Comparison of ENCODE assay signal across 13 cellular contexts in the genomic region with DNA sequence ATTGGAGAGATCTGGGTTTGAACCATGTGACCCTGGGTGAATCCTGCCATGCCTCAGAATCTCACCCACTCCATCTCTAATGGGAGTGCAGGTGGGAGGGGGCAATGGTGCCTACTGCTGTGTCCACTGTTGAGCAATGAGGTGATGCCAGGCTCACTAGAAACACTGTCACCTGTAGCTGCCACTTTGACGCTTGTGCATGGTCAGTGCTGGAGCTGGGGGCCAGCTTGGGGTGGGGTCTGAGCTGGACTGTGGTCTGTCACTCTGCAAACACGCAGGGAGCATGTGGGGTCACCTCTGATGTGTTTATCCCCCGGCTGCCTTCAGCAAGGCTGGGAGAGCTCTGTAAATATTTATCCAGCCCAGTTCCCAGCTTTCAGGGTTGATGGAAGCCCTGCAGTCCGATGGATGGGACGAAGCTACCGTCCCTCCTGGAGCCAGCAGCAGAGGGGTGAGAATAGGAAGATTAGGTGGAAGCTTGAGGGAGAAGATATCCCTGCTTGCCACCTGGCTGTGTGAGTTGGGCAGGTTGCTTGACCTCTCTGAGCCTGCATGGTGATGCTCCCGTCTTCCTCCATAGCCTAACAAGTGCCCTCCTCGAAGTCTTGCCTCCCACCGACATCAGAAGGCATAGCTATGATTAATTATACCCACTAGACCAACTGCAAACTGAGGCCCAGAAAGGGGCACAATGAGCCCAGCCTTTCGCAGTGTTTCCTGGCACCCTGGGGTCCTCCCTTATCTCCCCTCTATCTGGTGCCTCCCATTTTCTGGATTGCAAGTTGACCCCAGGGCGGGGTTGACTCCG. TPM values are rescaled to one million over a fixed set of nuclear protein-coding genes. Genes with fewer than 3 reads are reported as not detected.
A peak's percentile ranks its signal among the peaks of the same experiment; 100 is the strongest.
DNase-seq lines count a peak whose midpoint lies in the region; ATAC-seq and TF ChIP-seq lines count a peak whose summit lies in the region.
"Had no signal": no experiment of that assay in that cellular context is flagged by ENCODE, and none has a peak within 500 bp of the region (broad histone marks: within the 10 kb centered on the region; RNA-seq: fewer than 3 reads in every experiment).

No MANE protein-coding gene starts in this region.

- H4K91ac ChIP-seq in IMR-90 (ENCODE audit: insufficient read depth, low read depth, low read length), result no peak overlapping the region

- intact Hi-C loops in IMR-90 (cut with micrococcal nuclease), result loop anchor here (5.0 to 10.0 kb wide), 2 partner anchors 73 to 180 kb away; no protein-coding TSS in a partner anchor

- H3F3A ChIP-seq in smooth muscle cell (ENCODE audit: low read depth), result no peaks in the 10 kb centered on the region

- no peaks in the 10 kb centered on the region for H3K79me2 ChIP-seq in smooth muscle cell (ENCODE audit: low read depth)

- H4K5ac ChIP-seq in IMR-90 (ENCODE audit: low read depth, low read length), result no peak overlapping the region

- peak overlapping the region; percentile 16 for H2AFZ ChIP-seq in IMR-90 (replicated peaks; ENCODE audit: low read length, poor library complexity)
- no peak overlapping the region for H2AFZ ChIP-seq in smooth muscle cell (ENCODE audit: low read depth)

- H3K56ac ChIP-seq in IMR-90 (ENCODE audit: extremely low read depth, insufficient read depth, low read length), result no peak overlapping the region

- no peaks in the 10 kb centered on the region for H3K27me3 ChIP-seq in IMR-90 (ENCODE audit: control insufficient read depth, insufficient read depth, low read length)
- no peaks in the 10 kb centered on the region for H3K27me3 ChIP-seq in smooth muscle cell (ENCODE audit: low read depth)
- no peaks in the 10 kb centered on the region for H3K27me3 ChIP-seq in CD8-positive, alpha-beta memory T cell (ENCODE audit: insufficient read depth, low read length, poor library complexity, severe bottlenecking)

- H3K9me3 ChIP-seq in IMR-90 (ENCODE audit: control insufficient read depth, insufficient read depth, low read length), result no peaks in the 10 kb centered on the region
- H3K9me3 ChIP-seq in smooth muscle cell (replicated peaks; ENCODE audit: low read depth), result no peaks in the 10 kb centered on the region
- H3K9me3 ChIP-seq in CD8-positive, alpha-beta memory T cell (ENCODE audit: low read length), result no peaks in the 10 kb centered on the region

- TF ChIP-seq CTCF in IMR-90 (conservative IDR thresholded peaks at IDR 0.05; ENCODE audit: low read depth, low read length) (no peak), foreskin fibroblast (IDR thresholded peaks at IDR 0.05; ENCODE audit: low read depth, low read length) (no peak), smooth muscle cell (IDR thresholded peaks at IDR 0.05; ENCODE audit: borderline replicate concordance, insufficient read depth, poor library complexity, severe bottlenecking) (no peak)

- no peak for TF ChIP-seq RAD21 in IMR-90 (IDR thresholded peaks at IDR 0.05; ENCODE audit: low read length)

- H3K27ac Mint-ChIP-seq in CD8-positive, alpha-beta memory T cell, result peak overlapping the region in 1 of 8 donors; percentile 42
- H3K27ac Mint-ChIP-seq: activated T-helper 2 cell treated with anti-CD3 and anti-CD28 coated beads, Interferon-gamma antibody, Interleukin-2, Interleukin-4, amounts not matched to agents 10 μg/mL and 5 μg/mL and 100 μg/mL, durations not matched to agents 14 hours and 24 hours and 36 hours had no signal

- peak overlapping the region; percentile 29; the same call in 1 of the 2 replicates for H2AK5ac ChIP-seq in IMR-90 (ENCODE audit: low read depth, low read length)

- H3K9ac ChIP-seq in IMR-90 (ENCODE audit: low read depth, low read length), result no peak overlapping the region
- H3K9ac ChIP-seq in smooth muscle cell (ENCODE audit: low read depth), result no peak overlapping the region

- H3K18ac ChIP-seq in IMR-90 (ENCODE audit: low read depth, low read length), result no peak overlapping the region

- no peak overlapping the region; a peak in 1 of 4 replicates for H4K8ac ChIP-seq in IMR-90 (ENCODE audit: low read depth in 2 of 2, low read length in 2 of 2)

- no peak overlapping the region for H3K4me3 Mint-ChIP-seq in CD8-positive, alpha-beta memory T cell

- H3K36me3 Mint-ChIP-seq in CD8-positive, alpha-beta memory T cell, result no peaks in the 10 kb centered on the region
- H3K36me3 Mint-ChIP-seq: naive thymus-derived CD4-positive, alpha-beta T cell had no signal

- peak overlapping the region; percentile 48 for H3K4ac ChIP-seq in IMR-90 (ENCODE audit: low read depth, low read length)

- H3K79me1 ChIP-seq in IMR-90 (ENCODE audit: low read depth in 1 of 2, low read length in 2 of 2), result peaks cover 0 to 7% of the 10 kb centered on the region in 2 experiments; a peak in 1 of 4 replicates

- H3K4me1 ChIP-seq in IMR-90 (ENCODE audit: control insufficient read depth, insufficient read depth, low read length), result peaks cover 23% of the 10 kb centered on the region; the same call in 1 of the 2 replicates
- peaks cover 8% of the 10 kb centered on the region for H3K4me1 ChIP-seq in smooth muscle cell (ENCODE audit: low read depth)
- peaks cover 8% of the 10 kb centered on the region for H3K4me1 ChIP-seq in CD8-positive, alpha-beta memory T cell (ENCODE audit: insufficient read depth, low read length)

- no peaks in the 10 kb centered on the region for H3K27me3 Mint-ChIP-seq in CD8-positive, alpha-beta memory T cell

- 8% methylated on average over 2 of the region's 12 CpGs; no CpG with 5 or more reads in 1 of the 2 experiments for WGBS in IMR-90 (ENCODE audit: extremely low coverage in 2 of 2, insufficient read length in 1 of 2), 2 experiments
- 76% methylated on average over 12 of the region's 12 CpGs for WGBS in smooth muscle cell (ENCODE audit: low lambda C conversion rate)

- H2BK20ac ChIP-seq in IMR-90 (ENCODE audit: low read depth, low read length), result no peak overlapping the region

- H2BK120ac ChIP-seq in IMR-90 (ENCODE audit: low read depth, low read length), result 0 out of 2 replicates have a peak overlapping the region, but pooled peaks have one; percentile 46

- no peaks in the 10 kb centered on the region for H4K20me1 ChIP-seq in IMR-90 (ENCODE audit: insufficient read depth, low read length)
- H4K20me1 ChIP-seq in smooth muscle cell (ENCODE audit: low read depth), result no peaks in the 10 kb centered on the region

- no peaks in the 10 kb centered on the region for H3K9me3 Mint-ChIP-seq in CD8-positive, alpha-beta memory T cell
- H3K9me3 Mint-ChIP-seq: activated T-helper 2 cell treated with anti-CD3 and anti-CD28 coated beads, Interferon-gamma antibody, Interleukin-2, Interleukin-4, amounts not matched to agents 10 μg/mL and 5 μg/mL and 100 μg/mL, durations not matched to agents 14 hours and 24 hours and 36 hours; naive thymus-derived CD4-positive, alpha-beta T cell had no signal

- H2BK5ac ChIP-seq in IMR-90 (ENCODE audit: low read depth, low read length, poor library complexity, severe bottlenecking), result no peak overlapping the region

- H3K4me1 Mint-ChIP-seq in CD8-positive, alpha-beta memory T cell, result peaks cover 10 to 21% (median 11%) of the 10 kb centered on the region in 3 donors

- H2AK9ac ChIP-seq in IMR-90 (replicated peaks; ENCODE audit: low read depth, low read length, poor library complexity), result peak overlapping the region; percentile 7

- ATAC-seq in IMR-90 (ENCODE audit: low read depth) (no peak; the same call in 1 of the 2 replicates), GM19463 (IDR thresholded peaks at IDR 0.05; ENCODE audit: unreplicated experiment) (no peak)
- ATAC-seq: naive thymus-derived CD4-positive, alpha-beta T cell had no signal

- H3K4me3 ChIP-seq in IMR-90 (ENCODE audit: insufficient read depth, low read depth, low read length) (no peak overlapping the region), foreskin fibroblast (ENCODE audit: low read depth in 1 of 2, low read length in 2 of 2) (peak overlapping the region; percentile 47 to 61), smooth muscle cell (no peak overlapping the region)
- no peak overlapping the region for H3K4me3 ChIP-seq in CD8-positive, alpha-beta memory T cell (ENCODE audit: low read length)

- H3K23ac ChIP-seq in IMR-90 (ENCODE audit: low read depth, low read length), result peak overlapping the region; percentile 17; the same call in 1 of the 2 replicates

- CTCF ChIA-PET in IMR-90 (lab: Yijun Ruan, JAX), result interaction anchor here (1.0 to 1.4 kb wide), 2 partner anchors 10 to 15 kb away, joined by 3 to 4 read pairs; no protein-coding TSS in a partner anchor
- CTCF ChIA-PET in CD8-positive, alpha-beta memory T cell (lab: Charles Lee), result interaction anchor here (1.4 to 1.5 kb wide), 3 partner anchors 11 to 120 kb away, joined by 3 to 5 read pairs (median 4); a partner anchor contains a TSS

- H3K14ac ChIP-seq in IMR-90 (replicated peaks; ENCODE audit: low read depth, low read length), result no peak overlapping the region

- H3K36me3 ChIP-seq in IMR-90 (ENCODE audit: control insufficient read depth, insufficient read depth, low read length), result no peaks in the 10 kb centered on the region
- H3K36me3 ChIP-seq in smooth muscle cell (ENCODE audit: low read depth), result no peaks in the 10 kb centered on the region
- H3K36me3 ChIP-seq in CD8-positive, alpha-beta memory T cell (ENCODE audit: insufficient read depth, low read length), result no peaks in the 10 kb centered on the region

- H3K4me2 ChIP-seq in IMR-90 (ENCODE audit: low read depth, low read length) (peak overlapping the region; percentile 54; the same call in 1 of the 2 replicates), smooth muscle cell (peak overlapping the region; percentile 8)

- BruUV-seq in IMR-90 (replicated peaks; lab: Mats Ljungman, UMichigan), result no TSS peak

- no peak overlapping the region for H2BK15ac ChIP-seq in IMR-90 (ENCODE audit: low read depth, low read length)

- peaks cover 12% of the 10 kb centered on the region for H3K9me1 ChIP-seq in IMR-90 (ENCODE audit: insufficient read depth, low read length)

- DNase-seq in IMR-90 (no peak), foreskin fibroblast (no peak), smooth muscle cell (lab: John Stamatoyannopoulos, UW; ENCODE audit: unreplicated experiment) (no peak)
- DNase-seq in CD8-positive, alpha-beta memory T cell, result no peak
- DNase-seq: DMS79; naive thymus-derived CD4-positive, alpha-beta T cell; NCI-H2171 treated with DMSO at 0.1 percent for 48 hours; stimulated activated CD4-positive, alpha-beta T cell treated with anti-CD3 and anti-CD28 coated beads, Interleukin-1b, Interleukin-23, amount 100 ng/mL, for 48 hours; SW 1271 had no signal

- TF ChIP-seq POLR2A in IMR-90 (IDR thresholded peaks at IDR 0.05; ENCODE audit: low read depth, low read length), result no peak

- dilution Hi-C loops in IMR-90 (cut with HindIII; ENCODE audit: low sequenced_read_pairs, unreplicated experiment), result no loop called here

- H3K27ac ChIP-seq in IMR-90 (ENCODE audit: insufficient read depth, low read length) (no peak overlapping the region), smooth muscle cell (ENCODE audit: low read depth) (no peak overlapping the region)
- H3K27ac ChIP-seq in CD8-positive, alpha-beta memory T cell (ENCODE audit: low read depth, low read length), result no peak overlapping the region

- POLR2A ChIA-PET in IMR-90 (lab: Charles Lee; ENCODE audit: unreplicated experiment), result no interaction called here
- POLR2A ChIA-PET in CD8-positive, alpha-beta memory T cell (lab: Charles Lee), result no interaction called here

- in situ Hi-C loops in IMR-90 (cut with MboI; ENCODE audit: low sequenced_read_pairs), result no loop called here

RNA-seq across cellular contexts. Expression of a gene that starts 1.7 kb away (rescaled TPM):
- 1.4 and 2.2 TPM in 2 replicates for total RNA-seq in IMR-90 (2012; rRNA removed)
- 5.9 and 6.0 TPM in 2 replicates for polyA plus RNA-seq in IMR-90 (2012; rRNA removed)
- polyA plus RNA-seq in IMR-90 (2012; cell fraction: cytosol; rRNA removed), result 6.5 and 10.3 TPM in 2 replicates
- polyA plus RNA-seq in IMR-90 (2012; cell fraction: nucleus; rRNA removed; ENCODE audit: low replicate concordance), result 5.3 and 10.6 TPM in 2 replicates
- 10.9 and 17.4 TPM in 2 replicates for total RNA-seq in smooth muscle cell
- 25.1 and 30.6 TPM in 2 replicates for polyA plus RNA-seq in smooth muscle cell
- 1 to 10 TPM in 1 of 2 experiments, under 1 TPM in 1; 0.90 to 1.6 TPM for total RNA-seq in CD8-positive, alpha-beta memory T cell
- polyA plus RNA-seq in CD8-positive, alpha-beta memory T cell, result 1.9 TPM

RNA-seq across cellular contexts. Expression of a gene that starts 6.5 kb away (rescaled TPM):
- 1.4 and 2.2 TPM in 2 replicates for total RNA-seq in IMR-90 (2012; rRNA removed)
- polyA plus RNA-seq in IMR-90 (2012; rRNA removed), result 10.8 and 11.2 TPM in 2 replicates
- polyA plus RNA-seq in IMR-90 (2012; cell fraction: cytosol; rRNA removed), result 3.3 and 4.8 TPM in 2 replicates
- polyA plus RNA-seq in IMR-90 (2012; cell fraction: nucleus; rRNA removed; ENCODE audit: low replicate concordance), result 1.6 and 4.7 TPM in 2 replicates
- total RNA-seq in smooth muscle cell, result 4.9 and 6.0 TPM in 2 replicates
- 53.1 and 57.6 TPM in 2 replicates for polyA plus RNA-seq in smooth muscle cell
- 100 to 1,000 TPM; 172 to 186 TPM for total RNA-seq in CD8-positive, alpha-beta memory T cell
- 34.0 TPM for polyA plus RNA-seq in CD8-positive, alpha-beta memory T cell

RNA-seq across cellular contexts. Expression of a gene that starts 11.5 kb away (rescaled TPM):
- 1.7 and 2.3 TPM in 2 replicates for total RNA-seq in IMR-90 (2012; rRNA removed)
- polyA plus RNA-seq in IMR-90 (2012; rRNA removed), result 3.1 and 3.5 TPM in 2 replicates
- 4.2 and 4.6 TPM in 2 replicates for polyA plus RNA-seq in IMR-90 (2012; cell fraction: cytosol; rRNA removed)
- polyA plus RNA-seq in IMR-90 (2012; cell fraction: nucleus; rRNA removed; ENCODE audit: low replicate concordance), result 7.1 and 11.0 TPM in 2 replicates
- not detected in 2 replicates for total RNA-seq in smooth muscle cell
- polyA plus RNA-seq in smooth muscle cell, result 0.57 and 1.5 TPM in 2 replicates
- under 1 TPM; 0.81 to 0.93 TPM for total RNA-seq in CD8-positive, alpha-beta memory T cell
- 0.75 TPM for polyA plus RNA-seq in CD8-positive, alpha-beta memory T cell
- total RNA-seq: frontal cortex had no signal

RNA-seq across cellular contexts. Expression of a gene that starts 12.4 kb away (rescaled TPM):
- total RNA-seq in IMR-90 (2012; rRNA removed) (97.5 and 110 TPM in 2 replicates), smooth muscle cell (65.8 and 93.4 TPM in 2 replicates)
- polyA plus RNA-seq in IMR-90 (2012; rRNA removed) (157 and 159 TPM in 2 replicates), smooth muscle cell (93.8 and 124 TPM in 2 replicates)
- polyA plus RNA-seq in IMR-90 (2012; cell fraction: cytosol; rRNA removed), result 143 and 158 TPM in 2 replicates
- polyA plus RNA-seq in IMR-90 (2012; cell fraction: nucleus; rRNA removed; ENCODE audit: low replicate concordance), result 79.7 and 79.9 TPM in 2 replicates
- total RNA-seq in CD8-positive, alpha-beta memory T cell, result 100 to 1,000 TPM; 113 to 120 TPM
- polyA plus RNA-seq in CD8-positive, alpha-beta memory T cell, result 40.4 TPM

RNA-seq across cellular contexts. Expression of a gene that starts 20.1 kb away (rescaled TPM):
- total RNA-seq in IMR-90 (2012; rRNA removed), result not detected in 2 replicates
- not detected in 2 replicates for polyA plus RNA-seq in IMR-90 (2012; rRNA removed)
- polyA plus RNA-seq in IMR-90 (2012; cell fraction: cytosol; rRNA removed), result not detected in 2 replicates
- not detected in 2 replicates for polyA plus RNA-seq in IMR-90 (2012; cell fraction: nucleus; rRNA removed; ENCODE audit: low replicate concordance)
- not detected in 2 replicates for total RNA-seq in smooth muscle cell
- polyA plus RNA-seq in smooth muscle cell, result 0.66 TPM in 1 of 2 replicates, not detected in the other
- total RNA-seq in CD8-positive, alpha-beta memory T cell, result not detected
- polyA plus RNA-seq in CD8-positive, alpha-beta memory T cell, result not detected
- total RNA-seq: activated T-helper 2 cell treated with anti-CD3 and anti-CD28 coated beads, Interferon-gamma antibody, Interleukin-2, Interleukin-4, amounts not matched to agents 10 μg/mL and 5 μg/mL and 100 μg/mL, durations not matched to agents 14 hours and 24 hours and 36 hours; frontal cortex; temporal lobe had no signal

Comparison
In these comparisons a context has a peak if more than half of its experiments do, and no peak if none do; other contexts are left out.
1. H3K4me3 ChIP-seq: peak in foreskin fibroblast (2 of 2); none in IMR-90 (single experiment), smooth muscle cell (single experiment) and CD8-positive, alpha-beta memory T cell (single experiment).
2. RNA of a gene that starts 6.5 kb away (total RNA-seq): 172 to 186 TPM in CD8-positive, alpha-beta memory T cell; 4.9 to 6.0 TPM in smooth muscle cell and 1.4 to 2.2 TPM in IMR-90; every median in the first group is over 10 times any median in the second.